ENCODE assay signal across 31 cellular contexts in the genomic region with DNA sequence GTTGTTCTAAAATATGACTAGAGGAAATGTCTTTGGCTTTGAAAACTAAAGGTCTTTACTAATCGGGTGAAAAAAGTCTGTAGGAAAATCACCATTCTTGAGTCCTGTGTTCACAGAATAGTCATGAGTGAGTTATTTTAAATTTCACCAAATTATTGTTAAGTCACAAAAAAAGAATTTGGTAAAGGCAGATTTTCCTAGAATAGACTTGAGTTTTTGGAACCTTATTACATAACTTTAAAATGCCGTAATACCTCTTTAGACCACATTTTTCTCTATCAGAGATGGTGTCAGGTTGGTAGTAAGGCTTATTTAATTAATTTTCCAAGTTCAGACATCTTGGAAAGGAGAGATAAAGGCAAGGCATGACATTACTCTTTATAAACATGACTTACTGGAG.
"Had no signal": no experiment of that assay in that cellular context is flagged by ENCODE, and none has a peak within 500 bp of the region (broad histone marks: within the 10 kb centered on the region; RNA-seq: fewer than 3 reads in every experiment).

No MANE protein-coding gene starts in this region.

- H3K27me3 Mint-ChIP-seq: activated naive CD8-positive, alpha-beta T cell treated with anti-CD3 and anti-CD28 coated beads for 36 hours; brain; effector memory CD8-positive, alpha-beta T cell; naive B cell; progenitor cell of endocrine pancreas had no signal

- H3K27me3 ChIP-seq: adrenal gland, cardiac muscle cell, colonic mucosa, dorsolateral prefrontal cortex, heart left ventricle, neutrophil, ovary, right lobe of liver, upper lobe of left lung, vagina had no signal

- H3K9me3 Mint-ChIP-seq: activated naive CD4-positive, alpha-beta T cell treated with anti-CD3 and anti-CD28 coated beads for 36 hours; activated naive CD8-positive, alpha-beta T cell treated with anti-CD3 and anti-CD28 coated beads for 36 hours; activated T-helper 1 cell treated with anti-CD3 and anti-CD28 coated beads, Interleukin-12 subunit alpha, Interleukin-12 subunit beta, Interleukin-2, Interleukin-4 antibody, amounts not matched to agents 30 ng/mL and 10 ng/mL and 1 ng/mL, durations not matched to agents 14 hours and 24 hours and 36 hours; brain; effector memory CD8-positive, alpha-beta T cell; mesothelial cell of epicardium; naive B cell; nephron progenitor cell had no signal

- H3K36me3 ChIP-seq: adrenal gland, cardiac muscle cell, colonic mucosa, heart left ventricle, neutrophil, ovary, right lobe of liver, upper lobe of left lung, vagina, WERI-Rb-1 had no signal

- H3K36me3 Mint-ChIP-seq: mesothelial cell of epicardium, naive B cell had no signal

- H3K4me1 Mint-ChIP-seq: activated naive CD8-positive, alpha-beta T cell treated with anti-CD3 and anti-CD28 coated beads for 36 hours; brain; naive B cell; nephron progenitor cell had no signal

- H3K4me3 Mint-ChIP-seq: activated naive CD4-positive, alpha-beta T cell treated with anti-CD3 and anti-CD28 coated beads for 36 hours; activated naive CD8-positive, alpha-beta T cell treated with anti-CD3 and anti-CD28 coated beads for 36 hours; activated T-helper 1 cell treated with anti-CD3 and anti-CD28 coated beads, Interleukin-12 subunit alpha, Interleukin-12 subunit beta, Interleukin-2, Interleukin-4 antibody, amounts not matched to agents 30 ng/mL and 10 ng/mL and 1 ng/mL, durations not matched to agents 14 hours and 24 hours and 36 hours; brain; effector memory CD8-positive, alpha-beta T cell; mesothelial cell of epicardium; naive B cell; nephron progenitor cell had no signal

- H3K27ac Mint-ChIP-seq: activated naive CD4-positive, alpha-beta T cell treated with anti-CD3 and anti-CD28 coated beads for 36 hours; activated naive CD8-positive, alpha-beta T cell treated with anti-CD3 and anti-CD28 coated beads for 36 hours; activated T-helper 1 cell treated with anti-CD3 and anti-CD28 coated beads, Interleukin-12 subunit alpha, Interleukin-12 subunit beta, Interleukin-2, Interleukin-4 antibody, amounts not matched to agents 30 ng/mL and 10 ng/mL and 1 ng/mL, durations not matched to agents 14 hours and 24 hours and 36 hours; brain; effector memory CD8-positive, alpha-beta T cell; mesothelial cell of epicardium; naive B cell; nephron progenitor cell; progenitor cell of endocrine pancreas had no signal

- H3K4me1 ChIP-seq: adrenal gland, colonic mucosa, heart left ventricle, upper lobe of left lung, vagina had no signal

- H3K4me3 ChIP-seq: adrenal gland, cardiac muscle cell, colonic mucosa, dorsolateral prefrontal cortex, heart left ventricle, ovary, right lobe of liver, upper lobe of left lung, vagina had no signal

- H3K27ac ChIP-seq: adrenal gland, cardiac muscle cell, colonic mucosa, dorsolateral prefrontal cortex, heart left ventricle, neutrophil, ovary, right lobe of liver, upper lobe of left lung, vagina, WERI-Rb-1 had no signal

- H3K9me3 ChIP-seq: adrenal gland, colonic mucosa, heart left ventricle, neutrophil, ovary, right lobe of liver, upper lobe of left lung, vagina had no signal

- DNase-seq: activated CD4-positive, alpha-beta T cell treated with anti-CD3 and anti-CD28 coated beads for 48 hours; activated CD4-positive, alpha-beta T cell treated with anti-CD3 and anti-CD28 coated beads, Interleukin-2, amount 50 U/mL, for 48 hours; activated CD8-positive, alpha-beta memory T cell treated with anti-CD3 and anti-CD28 coated beads for 24 hours; activated effector memory CD4-positive, alpha-beta T cell treated with anti-CD3 and anti-CD28 coated beads, Interleukin-2, amount 50 U/mL, for 16 hours; activated naive CD4-positive, alpha-beta T cell treated with anti-CD3 and anti-CD28 coated beads for 36 hours; activated naive CD8-positive, alpha-beta T cell treated with anti-CD3 and anti-CD28 coated beads for 36 hours; adrenal gland; aorta; cerebellar nuclear complex; colonic mucosa; dorsolateral prefrontal cortex; effector memory CD8-positive, alpha-beta T cell; erythroblast; foreskin fibroblast; heart left ventricle; naive B cell; nephron progenitor cell; ovary; right lobe of liver; stimulated activated CD4-positive, alpha-beta T cell treated with anti-CD3 and anti-CD28 coated beads, Interleukin-2, amount 100 ng/mL, for 48 hours; stimulated activated naive CD8-positive, alpha-beta T cell treated with anti-CD3 and anti-CD28 coated beads, Interleukin-15, Interleukin-2, amounts not matched to agents 100 U/mL and 50 U/mL, for 24 hours; T1000; upper lobe of left lung; WERI-Rb-1 had no signal
